1 cellular context compared by ENCODE assay signal in the genomic region with DNA sequence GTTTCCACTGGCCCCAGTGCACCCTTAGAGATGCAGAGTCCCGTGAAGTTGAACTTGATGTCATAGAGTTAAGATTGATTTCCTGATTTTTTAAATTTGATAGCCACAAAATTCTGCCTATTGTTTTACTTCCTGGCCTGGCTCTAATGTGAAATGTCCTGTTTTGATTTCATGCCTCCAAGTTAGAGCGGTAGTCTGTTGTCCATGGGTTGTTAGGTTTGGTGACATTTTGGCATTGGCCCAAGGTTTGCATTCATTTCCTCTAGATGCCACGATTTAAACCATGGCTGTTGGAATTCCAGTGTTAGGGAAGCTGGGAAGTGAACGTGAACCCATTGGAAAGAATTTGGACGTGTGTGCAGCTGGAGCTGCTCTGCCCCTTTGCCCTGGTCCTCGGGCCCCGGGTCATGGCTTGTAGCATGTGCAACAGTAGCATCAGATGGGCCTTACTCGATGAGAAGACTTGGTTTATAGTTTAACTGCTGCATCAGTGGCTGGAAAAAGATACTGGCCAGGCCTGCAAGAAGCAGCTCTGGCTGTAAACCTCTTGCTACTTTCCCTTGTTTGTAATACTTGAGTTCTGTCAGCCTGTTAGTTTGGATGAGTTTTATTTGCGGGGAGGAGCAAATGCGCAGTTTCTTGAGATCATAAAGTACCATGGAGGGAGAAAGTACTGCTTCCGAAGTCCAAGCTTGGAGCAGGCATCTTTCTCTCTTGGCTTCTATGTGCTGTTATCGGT.
TF ChIP-seq lines count a peak whose summit lies in the region.

No MANE protein-coding gene starts in this region.

TF ChIP-seq in SK-N-SH, 30 proteins besides CTCF, POLR2A, EP300 and RAD21 (continued from another document):
- TF ChIP-seq, protein P1, sequence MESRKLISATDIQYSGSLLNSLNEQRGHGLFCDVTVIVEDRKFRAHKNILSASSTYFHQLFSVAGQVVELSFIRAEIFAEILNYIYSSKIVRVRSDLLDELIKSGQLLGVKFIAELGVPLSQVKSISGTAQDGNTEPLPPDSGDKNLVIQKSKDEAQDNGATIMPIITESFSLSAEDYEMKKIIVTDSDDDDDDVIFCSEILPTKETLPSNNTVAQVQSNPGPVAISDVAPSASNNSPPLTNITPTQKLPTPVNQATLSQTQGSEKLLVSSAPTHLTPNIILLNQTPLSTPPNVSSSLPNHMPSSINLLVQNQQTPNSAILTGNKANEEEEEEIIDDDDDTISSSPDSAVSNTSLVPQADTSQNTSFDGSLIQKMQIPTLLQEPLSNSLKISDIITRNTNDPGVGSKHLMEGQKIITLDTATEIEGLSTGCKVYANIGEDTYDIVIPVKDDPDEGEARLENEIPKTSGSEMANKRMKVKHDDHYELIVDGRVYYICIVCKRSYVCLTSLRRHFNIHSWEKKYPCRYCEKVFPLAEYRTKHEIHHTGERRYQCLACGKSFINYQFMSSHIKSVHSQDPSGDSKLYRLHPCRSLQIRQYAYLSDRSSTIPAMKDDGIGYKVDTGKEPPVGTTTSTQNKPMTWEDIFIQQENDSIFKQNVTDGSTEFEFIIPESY (IDR thresholded peaks at IDR 0.05; ENCODE audit: borderline replicate concordance, low read depth), result no peak
- TF ChIP-seq SMC3 (IDR thresholded peaks at IDR 0.05; ENCODE audit: low read depth, low read length), result no peak
- no peak for TF ChIP-seq GATA2 (CRISPR knock-in tag; IDR thresholded peaks at IDR 0.05)
- no peak for TF ChIP-seq RFX5 (IDR thresholded peaks at IDR 0.05; ENCODE audit: low read length)
- TF ChIP-seq FOXM1 (IDR thresholded peaks at IDR 0.05; ENCODE audit: low read depth), result no peak
- no peak for TF ChIP-seq RXRA (IDR thresholded peaks at IDR 0.05; ENCODE audit: borderline replicate concordance, low read depth)
- TF ChIP-seq CHD2 (IDR thresholded peaks at IDR 0.05; ENCODE audit: low read length, partially characterized antibody), result no peak
- TF ChIP-seq MEF2A (IDR thresholded peaks at IDR 0.05; ENCODE audit: borderline replicate concordance, low read depth), result no peak
- TF ChIP-seq, protein P2, sequence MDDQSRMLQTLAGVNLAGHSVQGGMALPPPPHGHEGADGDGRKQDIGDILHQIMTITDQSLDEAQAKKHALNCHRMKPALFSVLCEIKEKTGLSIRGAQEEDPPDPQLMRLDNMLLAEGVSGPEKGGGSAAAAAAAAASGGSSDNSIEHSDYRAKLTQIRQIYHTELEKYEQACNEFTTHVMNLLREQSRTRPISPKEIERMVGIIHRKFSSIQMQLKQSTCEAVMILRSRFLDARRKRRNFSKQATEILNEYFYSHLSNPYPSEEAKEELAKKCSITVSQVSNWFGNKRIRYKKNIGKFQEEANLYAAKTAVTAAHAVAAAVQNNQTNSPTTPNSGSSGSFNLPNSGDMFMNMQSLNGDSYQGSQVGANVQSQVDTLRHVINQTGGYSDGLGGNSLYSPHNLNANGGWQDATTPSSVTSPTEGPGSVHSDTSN (IDR thresholded peaks at IDR 0.05), result no peak
- TF ChIP-seq POLR2AphosphoS5 (IDR thresholded peaks at IDR 0.05; ENCODE audit: low read depth, low read length), result no peak
- TF ChIP-seq TAF1 (IDR thresholded peaks at IDR 0.05; ENCODE audit: borderline replicate concordance, low read depth, low read length), result no peak
- no peak for TF ChIP-seq TEAD4 (IDR thresholded peaks at IDR 0.05; ENCODE audit: borderline replicate concordance, insufficient read depth)
- no peak for TF ChIP-seq EZH2phosphoT487 (IDR thresholded peaks at IDR 0.05; ENCODE audit: borderline replicate concordance, low read depth)
- TF ChIP-seq JUND (IDR thresholded peaks at IDR 0.05), result no peak
